13 cellular contexts compared by ENCODE assay signal in the genomic region with DNA sequence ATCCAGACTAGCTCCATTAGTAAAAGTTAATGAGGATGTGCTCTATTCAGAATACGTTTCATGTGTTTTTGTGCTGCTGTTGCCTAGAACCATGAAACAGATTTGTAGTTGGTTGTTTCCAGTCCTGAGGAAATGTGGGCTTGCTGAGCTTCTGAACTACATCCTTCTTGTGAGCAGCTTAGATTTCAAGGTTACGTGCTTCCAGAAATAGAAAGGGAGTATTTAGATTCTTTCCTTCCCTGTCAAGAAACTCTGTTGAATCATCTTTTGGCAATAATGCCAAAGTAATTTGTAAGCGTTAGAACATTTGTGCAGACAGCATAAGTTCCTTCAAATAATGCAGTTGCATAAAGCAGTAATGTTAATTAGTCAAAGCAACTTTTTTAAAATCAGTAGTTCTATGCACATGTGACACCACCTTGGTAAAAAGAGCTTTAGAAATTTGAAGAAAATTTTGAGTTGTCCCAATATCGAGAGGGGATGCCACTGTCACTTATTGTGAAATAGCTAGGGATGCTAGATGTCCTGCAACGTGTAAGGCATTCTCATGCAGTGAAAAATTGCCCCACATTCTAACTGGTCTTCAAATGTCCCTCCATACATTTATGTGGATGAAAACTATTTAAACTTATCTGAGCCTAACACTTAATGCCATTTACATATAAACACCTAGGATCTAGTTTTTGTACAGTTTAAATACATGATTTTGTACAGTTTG.
A peak's percentile ranks its signal among the peaks of the same experiment; 100 is the strongest.
DNase-seq lines count a peak whose midpoint lies in the region; ATAC-seq and FAIRE-seq lines count a peak whose summit lies in the region.
"Had no signal": no experiment of that assay in that cellular context is flagged by ENCODE, and none has a peak within 500 bp of the region (broad histone marks: within the 10 kb centered on the region; RNA-seq: fewer than 3 reads in every experiment).

No MANE protein-coding gene starts in this region.

- DNase-seq in left cardiac atrium (no peak), cardiac septum (ENCODE audit: low spot score) (no peak), middle frontal gyrus (ENCODE audit: extremely low spot score, low spot score) (peak; percentile 40), retina (no peak), SHP77 (lab: John Stamatoyannopoulos, UW) (no peak)
- DNase-seq: activated CD8-positive, alpha-beta memory T cell treated with anti-CD3 and anti-CD28 coated beads, Interleukin-2, amount 10 ng/mL, durations not matched to agents 7 days and 5 days; aorta; stimulated activated CD4-positive, alpha-beta T cell treated with anti-CD3 and anti-CD28 coated beads, Interleukin-2, amount 100 ng/mL, for 24 hours; stimulated activated naive CD8-positive, alpha-beta T cell treated with anti-CD3 and anti-CD28 coated beads, Interleukin-15, amount 100 ng/mL, for 72 hours had no signal

- ATAC-seq in left cardiac atrium (peak; percentile 41 to 81), HG03025 (IDR thresholded peaks at IDR 0.05; ENCODE audit: low FRiP score, unreplicated experiment) (no peak), HG02885 (IDR thresholded peaks at IDR 0.05; ENCODE audit: poor library complexity, unreplicated experiment) (no peak)
- ATAC-seq: activated CD8-positive, alpha-beta memory T cell treated with anti-CD3 and anti-CD28 coated beads, Interleukin-2, amount 10 ng/mL, durations not matched to agents 7 days and 5 days; stimulated activated naive CD8-positive, alpha-beta T cell treated with anti-CD3 and anti-CD28 coated beads, Interleukin-15, amount 100 ng/mL, for 72 hours had no signal

- intact Hi-C loops in left cardiac atrium (cut with DNase I): no loop called here
- intact Hi-C loops in cardiac septum (cut with DNase I): no loop called here

- peak; percentile 87 for FAIRE-seq in endometrium (lab: Jason Lieb, UNC)
- FAIRE-seq: frontal cortex had no signal

Comparison
In these comparisons a context has a peak if more than half of its experiments do, and no peak if none do; other contexts are left out.
1. ATAC-seq: peak in left cardiac atrium (2 of 2); none in HG03025 (single experiment) and HG02885 (single experiment).